Comparison of ENCODE assay signal across 2 cellular contexts in genomic region chr16:87824016-87824990, GRCh38.
TF ChIP-seq lines count a peak whose summit lies in the region.

No MANE protein-coding gene starts in this region.

TF ChIP-seq in HEK293, 187 proteins besides CTCF, POLR2A, EP300 and RAD21:
- TF ChIP-seq ZIC2 (tag by site-specific recombination; IDR thresholded peaks at IDR 0.05) (no peak), KLF9 (tag by site-specific recombination; IDR thresholded peaks at IDR 0.05; ENCODE audit: low read depth) (no peak), ZNF341 (tag by site-specific recombination; IDR thresholded peaks at IDR 0.05; ENCODE audit: low read depth) (peak; percentile 55; the same call in 1 of the 2 replicates)

TF ChIP-seq in H1, 55 proteins besides CTCF, POLR2A, EP300 and RAD21:
- TF ChIP-seq USF2 (IDR thresholded peaks at IDR 0.05; ENCODE audit: low read length) (no peak), RBBP5 (IDR thresholded peaks at IDR 0.05; ENCODE audit: borderline replicate concordance, low read depth, low read length) (no peak), TBP (IDR thresholded peaks at IDR 0.05; ENCODE audit: low read depth, low read length) (no peak), GTF2F1 (IDR thresholded peaks at IDR 0.05; ENCODE audit: borderline replicate concordance, low read depth, low read length) (no peak), ZNF274 (IDR thresholded peaks at IDR 0.05; ENCODE audit: borderline replicate concordance, extremely low read depth, low read length) (no peak), SP2 (IDR thresholded peaks at IDR 0.05; ENCODE audit: low read length) (no peak), CBX8 (IDR thresholded peaks at IDR 0.05; ENCODE audit: borderline replicate concordance, low read depth, low read length) (no peak), BCL11A (IDR thresholded peaks at IDR 0.05; ENCODE audit: low read depth in 2 of 2, low read length in 2 of 2) (no peak), ASH2L (IDR thresholded peaks at IDR 0.05; ENCODE audit: low read length) (no peak), PHF8 (conservative IDR thresholded peaks at IDR 0.05; ENCODE audit: low read depth, low read length) (no peak)
